23 cellular contexts compared by ENCODE assay signal in genomic region chr15:57479005-57479404, GRCh38.
DNase-seq lines count a peak whose midpoint lies in the region; ATAC-seq, FAIRE-seq and TF ChIP-seq lines count a peak whose summit lies in the region.
"Had no signal": no experiment of that assay in that cellular context is flagged by ENCODE, and none has a peak within 500 bp of the region (broad histone marks: within the 10 kb centered on the region; RNA-seq: fewer than 3 reads in every experiment).

No MANE protein-coding gene starts in this region.

- H3K4me3 ChIP-seq in Caco-2 (ENCODE audit: low read depth, low read length): no peak overlapping the region
- H3K4me3 ChIP-seq in HepG2 (replicated peaks in 1 of 3; ENCODE audit: insufficient read depth in 1 of 3, low read depth in 2 of 3, low read length in 3 of 3): no peak overlapping the region
- H3K4me3 ChIP-seq in naive thymus-derived CD4-positive, alpha-beta T cell (ENCODE audit: low read length): no peak overlapping the region
- no peak overlapping the region for H3K4me3 ChIP-seq in effector memory CD4-positive, alpha-beta T cell (ENCODE audit: insufficient read depth, low read depth, low read length, poor library complexity, severe bottlenecking)
- H3K4me3 ChIP-seq: GM12878, SJCRH30 had no signal

- no peaks in the 10 kb centered on the region for H3K9me3 Mint-ChIP-seq in Caco-2 (ENCODE audit: unreplicated experiment)
- H3K9me3 Mint-ChIP-seq in WTC11: no peaks in the 10 kb centered on the region
- H3K9me3 Mint-ChIP-seq in progenitor cell of endocrine pancreas (ENCODE audit: low read depth): peaks cover 8% of the 10 kb centered on the region
- peaks cover 0 to 2% (median 0%) of the 10 kb centered on the region in 11 donors for H3K9me3 Mint-ChIP-seq in naive thymus-derived CD4-positive, alpha-beta T cell
- H3K9me3 Mint-ChIP-seq: CD4-positive, CD25-positive, alpha-beta regulatory T cell had no signal

- no peaks in the 10 kb centered on the region for H3K27me3 ChIP-seq in Caco-2 (replicated peaks; ENCODE audit: control insufficient read depth, insufficient read depth, low read length)
- no peaks in the 10 kb centered on the region for H3K27me3 ChIP-seq in HepG2 (ENCODE audit: control insufficient read depth in 1 of 2, insufficient read depth in 2 of 2, low read length in 2 of 2)
- no peaks in the 10 kb centered on the region for H3K27me3 ChIP-seq in naive thymus-derived CD4-positive, alpha-beta T cell (ENCODE audit: control insufficient read depth in 2 of 2, insufficient read depth in 2 of 2, low read length in 2 of 2)
- H3K27me3 ChIP-seq in effector memory CD4-positive, alpha-beta T cell (replicated peaks; ENCODE audit: control insufficient read depth, insufficient read depth, low read length, poor library complexity, severe bottlenecking): no peaks in the 10 kb centered on the region
- H3K27me3 ChIP-seq: SJCRH30 had no signal

- peaks cover 9% of the 10 kb centered on the region for H3K36me3 Mint-ChIP-seq in Caco-2 (ENCODE audit: insufficient read depth, unreplicated experiment)
- peaks cover 32% of the 10 kb centered on the region for H3K36me3 Mint-ChIP-seq in WTC11
- peaks cover 18% of the 10 kb centered on the region for H3K36me3 Mint-ChIP-seq in progenitor cell of endocrine pancreas (ENCODE audit: insufficient read depth)
- no peaks in the 10 kb centered on the region for H3K36me3 Mint-ChIP-seq in naive thymus-derived CD4-positive, alpha-beta T cell
- H3K36me3 Mint-ChIP-seq: CD4-positive, CD25-positive, alpha-beta regulatory T cell had no signal

- BruUV-seq in Caco-2 (replicated peaks; lab: Mats Ljungman, UMichigan): no TSS peak
- BruUV-seq in HepG2 (replicated peaks; lab: Mats Ljungman, UMichigan): no TSS peak

- 100% methylated on average over 1 of the region's 1 CpG for WGBS in HepG2 (ENCODE audit: low lambda C conversion rate)

- POLR2A ChIA-PET in Caco-2 (lab: Charles Lee): interaction anchor here (0.6 kb wide), 1 partner anchor 474 kb away, joined by 3 read pairs; no protein-coding TSS in a partner anchor
- POLR2A ChIA-PET in WTC11 (lab: Charles Lee): interaction anchor here (0.6 kb wide), 1 partner anchor 14 kb away, joined by 3 read pairs; no protein-coding TSS in a partner anchor
- POLR2A ChIA-PET in HepG2 (lab: Yijun Ruan, JAX): interaction anchor here (0.8 to 3.4 kb wide), 8 partner anchors 7 to 102 kb away, joined by 3 to 26 read pairs (median 6); partner anchors contain the start of gene CGNL1
- POLR2A ChIA-PET in naive thymus-derived CD4-positive, alpha-beta T cell (lab: Charles Lee): no interaction called here

- ATAC-seq in WTC11: no peak
- ATAC-seq in HepG2: no peak
- no peak for ATAC-seq in naive thymus-derived CD4-positive, alpha-beta T cell
- ATAC-seq: GM12878 had no signal

- no peak for TF ChIP-seq EP300 in HepG2 (IDR thresholded peaks at IDR 0.05; ENCODE audit: low read depth in 2 of 2, low read length in 2 of 2)
- TF ChIP-seq EP300 in HepG2 (CRISPR knock-in tag; IDR thresholded peaks at IDR 0.05; ENCODE audit: borderline replicate concordance): no peak

- H2AFZ ChIP-seq in HepG2 (ENCODE audit: low read length): no peak overlapping the region

- H3K27ac Mint-ChIP-seq in Caco-2 (ENCODE audit: unreplicated experiment): peak overlapping the region; percentile 2
- 0 out of 2 replicates have a peak overlapping the region, but pooled peaks have one; percentile 13 for H3K27ac Mint-ChIP-seq in WTC11
- peak overlapping the region; percentile 87 for H3K27ac Mint-ChIP-seq in progenitor cell of endocrine pancreas
- H3K27ac Mint-ChIP-seq in naive thymus-derived CD4-positive, alpha-beta T cell: no peak overlapping the region
- H3K27ac Mint-ChIP-seq: B cell; CD4-positive, CD25-positive, alpha-beta regulatory T cell had no signal

- no peak for DNase-seq in Caco-2
- no peak for DNase-seq in WTC11 (ENCODE audit: low spot score)
- no peak for DNase-seq in HepG2 (ENCODE audit: low spot score)
- no peak for DNase-seq in progenitor cell of endocrine pancreas (ENCODE audit: low spot score, unreplicated experiment)
- DNase-seq in naive thymus-derived CD4-positive, alpha-beta T cell: no peak
- no peak for DNase-seq in NCI-H69 (lab: John Stamatoyannopoulos, UW)
- DNase-seq in putamen (ENCODE audit: low spot score): no peak
- no peak for DNase-seq in effector memory CD4-positive, alpha-beta T cell
- DNase-seq: CD4-positive, CD25-positive, alpha-beta regulatory T cell; DMS 273 treated with DMSO at 0.1 percent for 48 hours; DMS79 treated with DMSO at 0.1 percent for 48 hours; KG1; NCI-H1105 treated with DMSO at 0.1 percent for 48 hours; NCI-H2029 treated with DMSO at 0.1 percent for 48 hours; NCI-H226; NCI-H524; OCI-M1; SJCRH30 had no signal

- H3K4me3 Mint-ChIP-seq in Caco-2 (ENCODE audit: unreplicated experiment): no peak overlapping the region
- H3K4me3 Mint-ChIP-seq in WTC11: no peak overlapping the region
- no peak overlapping the region for H3K4me3 Mint-ChIP-seq in progenitor cell of endocrine pancreas (ENCODE audit: low read depth)
- H3K4me3 Mint-ChIP-seq in naive thymus-derived CD4-positive, alpha-beta T cell: no peak overlapping the region
- H3K4me3 Mint-ChIP-seq: B cell; CD4-positive, CD25-positive, alpha-beta regulatory T cell had no signal

- in situ Hi-C loops in HepG2 (cut with HindIII; ENCODE audit: extremely low pct_ligation_motif_present, low pct_unique_long_range_greater_than_20kb): no loop called here

- peak overlapping the region; percentile 71 for H3K9ac ChIP-seq in HepG2 (ENCODE audit: insufficient read depth, low read depth, low read length)

- no peaks in the 10 kb centered on the region for H3K9me3 ChIP-seq in Caco-2
- H3K9me3 ChIP-seq in HepG2 (ENCODE audit: low read length): no peaks in the 10 kb centered on the region
- no peaks in the 10 kb centered on the region for H3K9me3 ChIP-seq in naive thymus-derived CD4-positive, alpha-beta T cell (ENCODE audit: control insufficient read depth in 2 of 3, low read length in 3 of 3)
- no peaks in the 10 kb centered on the region for H3K9me3 ChIP-seq in effector memory CD4-positive, alpha-beta T cell (ENCODE audit: control insufficient read depth, low read length)
- H3K9me3 ChIP-seq: SJCRH30 had no signal

- peak overlapping the region; percentile 99 for H3K27ac ChIP-seq in HepG2 (ENCODE audit: extremely low read length, insufficient read depth, low read length)
- no peak overlapping the region for H3K27ac ChIP-seq in naive thymus-derived CD4-positive, alpha-beta T cell (ENCODE audit: low read depth, low read length)
- no peak overlapping the region for H3K27ac ChIP-seq in effector memory CD4-positive, alpha-beta T cell (ENCODE audit: insufficient read depth, low read length, poor library complexity, severe bottlenecking)
- H3K27ac ChIP-seq: SJCRH30 had no signal

- no peak for TF ChIP-seq POLR2A in HepG2 (IDR thresholded peaks at IDR 0.05; ENCODE audit: insufficient read depth in 1 of 2, low read depth in 2 of 2, low read length in 2 of 2)

- no peak for FAIRE-seq in HepG2 (lab: Jason Lieb, UNC)
- FAIRE-seq: A204.1, GM12878, H54, RCC 7860 had no signal

- H3K4me1 ChIP-seq in Caco-2: peaks cover 28% of the 10 kb centered on the region
- peaks cover 68% of the 10 kb centered on the region for H3K4me1 ChIP-seq in HepG2 (ENCODE audit: insufficient read depth, low read length)
- no peaks in the 10 kb centered on the region for H3K4me1 ChIP-seq in naive thymus-derived CD4-positive, alpha-beta T cell (ENCODE audit: control insufficient read depth in 2 of 2, insufficient read depth in 2 of 2, low read length in 2 of 2)
- H3K4me1 ChIP-seq in effector memory CD4-positive, alpha-beta T cell (ENCODE audit: control insufficient read depth, insufficient read depth, low read length, poor library complexity, severe bottlenecking): no peaks in the 10 kb centered on the region

- H3K36me3 ChIP-seq in Caco-2 (ENCODE audit: control insufficient read depth, insufficient read depth, low read length) (0 out of 2 replicates have a peak, but pooled peaks cover 2% of the 10 kb centered on the region), HepG2 (replicated peaks in 1 of 2; ENCODE audit: control insufficient read depth in 1 of 2, insufficient read depth in 2 of 2, low read length in 2 of 2) (0 out of 5 replicates have a peak, but pooled peaks cover 0 to 3% of the 10 kb centered on the region in 2 experiments)
- no peaks in the 10 kb centered on the region for H3K36me3 ChIP-seq in naive thymus-derived CD4-positive, alpha-beta T cell (ENCODE audit: control insufficient read depth in 2 of 3, insufficient read depth in 3 of 3, low read length in 3 of 3)
- no peaks in the 10 kb centered on the region for H3K36me3 ChIP-seq in effector memory CD4-positive, alpha-beta T cell (ENCODE audit: control insufficient read depth, insufficient read depth, low read length)
- H3K36me3 ChIP-seq: SJCRH30 had no signal

- no peak for TF ChIP-seq RAD21 in HepG2 (CRISPR knock-in tag; IDR thresholded peaks at IDR 0.05)

- no peaks in the 10 kb centered on the region for H4K20me1 ChIP-seq in HepG2 (ENCODE audit: insufficient read depth, low read length)

- intact Hi-C loops in Caco-2 (cut with micrococcal nuclease; ENCODE audit: unreplicated experiment) (loop anchor here (5.0 kb wide), 1 partner anchor 48 kb away; no protein-coding TSS in a partner anchor), HepG2 (cut with micrococcal nuclease; ENCODE audit: unreplicated experiment) (loop anchor here (5.0 kb wide), 1 partner anchor 48 kb away; no protein-coding TSS in a partner anchor)
- intact Hi-C loops in naive thymus-derived CD4-positive, alpha-beta T cell (cut with micrococcal nuclease): no loop called here

- H3K4me1 Mint-ChIP-seq in Caco-2 (ENCODE audit: low read depth, unreplicated experiment) (peaks cover 29% of the 10 kb centered on the region), WTC11 (peaks cover 35% of the 10 kb centered on the region), progenitor cell of endocrine pancreas (ENCODE audit: low read depth) (peaks cover 50% of the 10 kb centered on the region)
- no peaks in the 10 kb centered on the region for H3K4me1 Mint-ChIP-seq in naive thymus-derived CD4-positive, alpha-beta T cell
- H3K4me1 Mint-ChIP-seq: B cell; CD4-positive, CD25-positive, alpha-beta regulatory T cell had no signal

- H3K79me2 ChIP-seq in HepG2 (ENCODE audit: insufficient read depth, low read length): no peaks in the 10 kb centered on the region

- TF ChIP-seq CTCF in Caco-2 (IDR thresholded peaks at IDR 0.05; ENCODE audit: insufficient read depth in 1 of 2, low read depth in 1 of 2, low read length in 1 of 2, severe bottlenecking in 1 of 2, unreplicated experiment in 1 of 2): no peak
- no peak for TF ChIP-seq CTCF in WTC11 (IDR thresholded peaks at IDR 0.05)
- no peak for TF ChIP-seq CTCF in HepG2 (CRISPR knock-in tag; IDR thresholded peaks at IDR 0.05)
- TF ChIP-seq CTCF in progenitor cell of endocrine pancreas (IDR thresholded peaks at IDR 0.05; ENCODE audit: unreplicated experiment): no peak

- CTCF ChIA-PET in Caco-2 (lab: Charles Lee): interaction anchor here (1.3 kb wide), 1 partner anchor 48 kb away, joined by 6 read pairs; no protein-coding TSS in a partner anchor
- CTCF ChIA-PET in WTC11 (lab: Charles Lee): interaction anchor here (0.9 to 2.9 kb wide), 7 partner anchors 7 to 133 kb away, joined by 3 to 16 read pairs (median 4); no protein-coding TSS in a partner anchor
- CTCF ChIA-PET in HepG2 (lab: Yijun Ruan, JAX; ENCODE audit: low intra/inter-chr PET ratio, low total read pairs): no interaction called here
- CTCF ChIA-PET in naive thymus-derived CD4-positive, alpha-beta T cell (lab: Charles Lee): no interaction called here

- no peak overlapping the region for H3K4me2 ChIP-seq in HepG2 (ENCODE audit: low read depth, low read length)

- H3K27me3 Mint-ChIP-seq in Caco-2 (ENCODE audit: insufficient read depth, unreplicated experiment) (no peaks in the 10 kb centered on the region), WTC11 (ENCODE audit: low read depth) (no peaks in the 10 kb centered on the region), progenitor cell of endocrine pancreas (no peaks in the 10 kb centered on the region)
- peaks cover 23 to 46% (median 28%) of the 10 kb centered on the region in 5 donors for H3K27me3 Mint-ChIP-seq in naive thymus-derived CD4-positive, alpha-beta T cell

Comparison
In these comparisons a context has a peak if more than half of its experiments do, and no peak if none do; other contexts are left out.
1. H3K27ac Mint-ChIP-seq: peak in Caco-2 (single experiment), WTC11 (single experiment) and progenitor cell of endocrine pancreas (single experiment); none in naive thymus-derived CD4-positive, alpha-beta T cell (0 of 9).
2. CTCF ChIA-PET loops: an anchor here in Caco-2 (1.3 kb wide) and WTC11 (0.9 to 2.9 kb wide); none called in HepG2 and naive thymus-derived CD4-positive, alpha-beta T cell.
3. intact Hi-C loops: an anchor here in Caco-2 (5.0 kb wide) and HepG2 (5.0 kb wide); none called in naive thymus-derived CD4-positive, alpha-beta T cell.